Comparison of ENCODE assay signal across 18 cellular contexts in genomic region chr6:126107475-126108121, GRCh38.
DNase-seq lines count a peak whose midpoint lies in the region; TF ChIP-seq lines count a peak whose summit lies in the region.
"Had no signal": no experiment of that assay in that cellular context is flagged by ENCODE, and none has a peak within 500 bp of the region (broad histone marks: within the 10 kb centered on the region; RNA-seq: fewer than 3 reads in every experiment).

No MANE protein-coding gene starts in this region.

- H3K36me3 Mint-ChIP-seq in endodermal cell (ENCODE audit: low read depth) = peaks cover 17% of the 10 kb centered on the region
- peaks cover 0 to 17% (median 4%) of the 10 kb centered on the region in 3 donors for H3K36me3 Mint-ChIP-seq in immature natural killer cell

- no TSS peak for BruUV-seq in A673 (replicated peaks; lab: Mats Ljungman, UMichigan)

- H3K9me3 Mint-ChIP-seq in endodermal cell (peaks cover 2% of the 10 kb centered on the region), immature natural killer cell (no peaks in the 10 kb centered on the region)

- H3K4me1 Mint-ChIP-seq in endodermal cell (peaks cover 11% of the 10 kb centered on the region), immature natural killer cell (no peaks in the 10 kb centered on the region)
- H3K4me1 Mint-ChIP-seq: CD4-positive, CD25-positive, alpha-beta regulatory T cell; naive thymus-derived CD4-positive, alpha-beta T cell; T-cell had no signal

- H3K36me3 ChIP-seq in A673 (ENCODE audit: insufficient read depth, low read length, poor library complexity, severe bottlenecking) = no peaks in the 10 kb centered on the region
- H3K36me3 ChIP-seq in SK-N-MC (ENCODE audit: insufficient read depth, low read length) = no peaks in the 10 kb centered on the region
- no peaks in the 10 kb centered on the region for H3K36me3 ChIP-seq in endodermal cell (ENCODE audit: control insufficient read depth, insufficient read depth, low read length)
- H3K36me3 ChIP-seq: thyroid gland had no signal

- H3K27ac ChIP-seq in A673 (ENCODE audit: low read depth, low read length, poor library complexity, severe bottlenecking) (no peak overlapping the region), SK-N-MC (peak overlapping the region; percentile 66), endodermal cell (ENCODE audit: low read depth, low read length) (peak overlapping the region; percentile 10)
- H3K27ac ChIP-seq: thyroid gland had no signal

- TF ChIP-seq CTCF in A673 (conservative IDR thresholded peaks at IDR 0.05; ENCODE audit: low read depth, low read length) (no peak), endodermal cell (conservative IDR thresholded peaks at IDR 0.05) (no peak)

- H3K9ac ChIP-seq in SK-N-MC (ENCODE audit: insufficient read length) (no peak overlapping the region), endodermal cell (ENCODE audit: extremely low read depth, low read length, poor library complexity, severe bottlenecking) (no peak overlapping the region)

- H3K27ac Mint-ChIP-seq in endodermal cell = no peak overlapping the region
- no peak overlapping the region for H3K27ac Mint-ChIP-seq in immature natural killer cell
- H3K27ac Mint-ChIP-seq: CD4-positive, CD25-positive, alpha-beta regulatory T cell; naive thymus-derived CD4-positive, alpha-beta T cell; T-cell had no signal

- H3K27me3 ChIP-seq in A673 (replicated peaks; ENCODE audit: insufficient read depth, low read depth, low read length, poor library complexity) (peaks cover 10% of the 10 kb centered on the region), endodermal cell (ENCODE audit: control insufficient read depth, insufficient read depth, low read length, poor library complexity, severe bottlenecking) (no peaks in the 10 kb centered on the region)
- H3K27me3 ChIP-seq: thyroid gland had no signal

- H3K9me3 ChIP-seq in A673 (ENCODE audit: low read depth, low read length, poor library complexity, severe bottlenecking) (no peaks in the 10 kb centered on the region), SK-N-MC (ENCODE audit: low read depth, low read length) (no peaks in the 10 kb centered on the region), endodermal cell (ENCODE audit: control insufficient read depth, low read length) (no peaks in the 10 kb centered on the region)
- H3K9me3 ChIP-seq: thyroid gland had no signal

- H3K4me1 ChIP-seq in A673 (ENCODE audit: insufficient read depth, low read length, poor library complexity, severe bottlenecking) (peaks cover 23% of the 10 kb centered on the region), endodermal cell (ENCODE audit: control insufficient read depth, insufficient read depth, low read length) (no peaks in the 10 kb centered on the region)
- H3K4me1 ChIP-seq: thyroid gland had no signal

- WGBS in endodermal cell (ENCODE audit: insufficient coverage in 1 of 2, insufficient read length in 1 of 2), 2 experiments = 62 to 79% methylated on average over 8 to 10 of the region's 10 CpGs

- DNase-seq in A673 (ENCODE audit: low spot score) = peak; percentile 86
- DNase-seq in SK-N-MC (ENCODE audit: low read depth, low spot score) = no peak
- DNase-seq in endodermal cell = peak; percentile 52
- DNase-seq in myocyte (ENCODE audit: low read depth) = peak; percentile 6
- no peak for DNase-seq in activated T-cell treated with anti-CD3 and anti-CD28 coated beads, Interleukin-2, amount 50 U/mL, for 48 hours
- no peak for DNase-seq in immature natural killer cell
- no peak for DNase-seq in hypothalamus (lab: John Stamatoyannopoulos, UW)
- DNase-seq in CD1c-positive myeloid dendritic cell (ENCODE audit: extremely low spot score) = no peak
- DNase-seq: activated CD4-positive, alpha-beta T cell treated with anti-CD3 and anti-CD28 coated beads, Interleukin-2, amount 50 U/mL, for 1 hour; activated CD8-positive, alpha-beta memory T cell treated with anti-CD3 and anti-CD28 coated beads, Interleukin-2, amount 50 U/mL, for 48 hours; activated gamma-delta T cell treated with Interleukin-2 at 50 U/mL for 16 hours; CD4-positive, CD25-positive, alpha-beta regulatory T cell; mammary epithelial cell; naive thymus-derived CD4-positive, alpha-beta T cell; NCI-H2029 treated with DMSO at 0.1 percent for 48 hours; T-cell; thyroid gland had no signal

- H3K27me3 Mint-ChIP-seq in endodermal cell (ENCODE audit: insufficient read depth) = no peaks in the 10 kb centered on the region
- peaks cover 0 to 1% (median 0%) of the 10 kb centered on the region in 3 donors for H3K27me3 Mint-ChIP-seq in immature natural killer cell (ENCODE audit: low read depth in 3 of 3)
- H3K27me3 Mint-ChIP-seq: CD4-positive, CD25-positive, alpha-beta regulatory T cell; naive thymus-derived CD4-positive, alpha-beta T cell; T-cell had no signal

- H3K4me3 ChIP-seq in A673 (ENCODE audit: low read depth, low read length, poor library complexity, severe bottlenecking) (peak overlapping the region; percentile 10), SK-N-MC (peak overlapping the region; percentile 47), endodermal cell (ENCODE audit: low read length) (no peak overlapping the region)
- H3K4me3 ChIP-seq: K562, thyroid gland had no signal

- H3K4me3 Mint-ChIP-seq in endodermal cell (no peak overlapping the region), immature natural killer cell (no peak overlapping the region)
- H3K4me3 Mint-ChIP-seq: CD4-positive, CD25-positive, alpha-beta regulatory T cell; naive thymus-derived CD4-positive, alpha-beta T cell; T-cell had no signal

- intact Hi-C loops in A673 (cut with micrococcal nuclease; ENCODE audit: unreplicated experiment) = no loop called here

- CTCF ChIA-PET in A673 (lab: Charles Lee) = no interaction called here

- POLR2A ChIA-PET in A673 (lab: Charles Lee; ENCODE audit: low non-redundant PET) = no interaction called here

Comparison
In these comparisons a context has a peak if more than half of its experiments do, and no peak if none do; other contexts are left out.
1. DNase-seq: peak in A673 (single experiment), endodermal cell (single experiment) and myocyte (single experiment); none in SK-N-MC (single experiment), activated T-cell treated with anti-CD3 and anti-CD28 coated beads, Interleukin-2, amount 50 U/mL, for 48 hours (0 of 2), immature natural killer cell (0 of 3), hypothalamus (0 of 51) and CD1c-positive myeloid dendritic cell (single experiment).